1 cellular context compared by ENCODE assay signal in the genomic region with DNA sequence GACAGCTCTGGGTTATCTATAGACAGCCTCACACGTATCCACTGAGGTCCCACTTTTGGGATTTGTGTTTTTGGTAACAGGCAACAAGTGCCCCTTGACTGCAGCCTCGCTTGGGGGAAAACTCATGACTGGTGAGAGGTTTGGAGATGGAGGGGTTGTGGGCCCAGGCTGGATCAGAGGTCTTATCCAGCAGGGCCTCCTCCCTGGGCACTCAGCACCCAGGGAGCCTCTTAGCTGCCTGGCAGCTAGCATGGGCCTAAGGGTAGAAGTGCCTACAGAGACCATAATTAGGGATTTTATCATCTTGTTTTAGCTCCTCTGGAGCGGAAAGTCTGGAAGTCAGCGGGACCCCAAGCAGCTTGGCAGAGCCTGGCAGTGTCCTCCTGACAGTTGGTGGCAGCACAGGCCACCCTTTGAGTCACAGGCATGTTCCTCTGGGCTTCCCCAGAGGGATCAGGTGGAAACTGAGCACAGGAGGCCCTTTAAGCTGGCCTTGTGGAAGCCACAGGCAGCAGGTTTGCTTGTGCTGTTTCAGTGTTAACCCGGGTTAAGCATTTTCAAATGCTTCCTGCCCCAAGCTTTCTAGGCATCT.
TF ChIP-seq lines count a peak whose summit lies in the region.

No MANE protein-coding gene starts in this region.

TF ChIP-seq in HepG2, 621 proteins besides CTCF, POLR2A, EP300 and RAD21 (continued from another document):
- no peak for TF ChIP-seq ZNF512B (CRISPR knock-in tag; IDR thresholded peaks at IDR 0.05; ENCODE audit: borderline replicate concordance)
